ENCODE assay signal across 9 cellular contexts in the genomic region with DNA sequence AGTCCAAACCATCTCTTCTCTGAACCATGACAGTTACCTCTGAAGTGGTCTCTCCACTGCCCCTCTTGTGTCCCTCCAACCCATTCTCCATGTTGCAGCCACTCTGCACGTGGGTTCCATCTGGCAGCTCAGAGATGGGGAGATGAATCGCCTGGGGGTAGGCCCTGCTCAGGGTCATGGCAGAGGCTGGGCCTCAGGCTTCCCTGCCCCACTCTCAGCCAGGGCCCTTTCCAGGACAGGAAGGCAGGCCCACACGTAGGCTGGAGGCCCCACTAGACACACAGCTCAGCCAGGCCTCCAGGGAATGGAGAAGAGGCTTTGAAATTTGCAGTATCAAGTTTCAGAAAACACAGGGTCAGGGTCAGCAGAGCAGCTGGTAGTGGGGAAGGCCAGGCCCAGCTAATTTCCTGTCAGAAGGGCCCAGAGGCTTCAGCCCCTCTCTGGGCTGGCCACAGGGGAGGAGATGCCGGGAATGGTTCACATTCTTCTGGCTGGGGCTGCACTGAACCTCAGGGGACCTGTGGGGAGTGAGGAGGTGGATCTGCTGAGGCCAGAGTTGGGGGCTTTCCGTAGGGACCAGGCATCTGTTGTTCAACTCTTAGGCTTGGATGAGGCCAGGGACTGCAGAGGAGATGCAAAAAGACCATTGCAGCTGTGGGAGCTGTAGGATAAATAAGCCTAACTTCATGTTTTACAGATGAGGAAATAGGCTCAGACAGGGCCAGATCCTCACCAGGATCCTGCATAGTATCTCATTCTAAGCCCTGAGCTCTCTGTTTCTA.
DNase-seq lines count a peak whose midpoint lies in the region; ATAC-seq and TF ChIP-seq lines count a peak whose summit lies in the region.
"Had no signal": no experiment of that assay in that cellular context is flagged by ENCODE, and none has a peak within 500 bp of the region (broad histone marks: within the 10 kb centered on the region; RNA-seq: fewer than 3 reads in every experiment).

No MANE protein-coding gene starts in this region.

- no peaks in the 10 kb centered on the region for H3K9me3 Mint-ChIP-seq in MCF 10A (ENCODE audit: unreplicated experiment)

- no peak overlapping the region for H3K4me3 Mint-ChIP-seq in MCF 10A (ENCODE audit: unreplicated experiment)

- H3K9me3 ChIP-seq in breast epithelium (no peaks in the 10 kb centered on the region), ascending aorta (no peaks in the 10 kb centered on the region), liver (ENCODE audit: control insufficient read depth in 4 of 4, low read length in 3 of 4) (no peaks in the 10 kb centered on the region)

- no peaks in the 10 kb centered on the region for H3K36me3 ChIP-seq in breast epithelium
- H3K36me3 ChIP-seq in ascending aorta: no peaks in the 10 kb centered on the region
- H3K36me3 ChIP-seq in liver (ENCODE audit: control insufficient read depth in 4 of 4, insufficient read depth in 3 of 4, low read depth in 1 of 4, low read length in 3 of 4): no peaks in the 10 kb centered on the region
- H3K36me3 ChIP-seq: WERI-Rb-1 had no signal

- peaks cover 28% of the 10 kb centered on the region for H3K4me1 Mint-ChIP-seq in MCF 10A (ENCODE audit: insufficient read depth, unreplicated experiment)

- no TSS peak for BruUV-seq in MCF 10A (replicated peaks; lab: Mats Ljungman, UMichigan)

- 81% methylated on average over 5 of the region's 5 CpGs for WGBS in liver

- DNase-seq in breast epithelium (ENCODE audit: low spot score in 2 of 2) (no peak), MCF 10A (ENCODE audit: unreplicated experiment) (no peak), ascending aorta (ENCODE audit: low spot score in 2 of 2) (no peak), germinal center (ENCODE audit: low spot score) (no peak)
- no peak for DNase-seq in stimulated activated CD8-positive, alpha-beta memory T cell treated with anti-CD3 and anti-CD28 coated beads, Interleukin-4, amount 100 ng/mL, for 48 hours
- DNase-seq: WERI-Rb-1 had no signal

- POLR2A ChIA-PET in MCF 10A (lab: Yijun Ruan, JAX): interaction anchor here (0.6 to 1.0 kb wide), 3 partner anchors 11 to 375 kb away, joined by 3 to 4 read pairs (median 3); no protein-coding TSS in a partner anchor

- no peak for TF ChIP-seq RAD21 in liver (IDR thresholded peaks at IDR 0.05)

- no peaks in the 10 kb centered on the region for H3K27me3 ChIP-seq in breast epithelium
- H3K27me3 ChIP-seq in ascending aorta: no peaks in the 10 kb centered on the region
- H3K27me3 ChIP-seq in liver (ENCODE audit: control insufficient read depth in 4 of 4, insufficient read depth in 4 of 4, low read length in 3 of 4): no peaks in the 10 kb centered on the region

- intact Hi-C loops in breast epithelium (cut with DNase I; ENCODE audit: low total_unique reads): no loop called here
- intact Hi-C loops in MCF 10A (cut with micrococcal nuclease): no loop called here
- intact Hi-C loops in ascending aorta (cut with DNase I): no loop called here

- H3K27ac ChIP-seq in breast epithelium: peak overlapping the region; percentile 64 to 87
- H3K27ac ChIP-seq in ascending aorta: peak overlapping the region; percentile 68 to 88
- H3K27ac ChIP-seq in liver (ENCODE audit: low read depth in 1 of 2, low read length in 2 of 2): peak overlapping the region in 1 of 2 donors; percentile 32
- H3K27ac ChIP-seq: WERI-Rb-1 had no signal

- no peak for TF ChIP-seq POLR2A in breast epithelium (IDR thresholded peaks at IDR 0.05)

- TF ChIP-seq CTCF in breast epithelium (IDR thresholded peaks at IDR 0.05) (no peak), MCF 10A (IDR thresholded peaks at IDR 0.05; ENCODE audit: unreplicated experiment) (no peak), ascending aorta (IDR thresholded peaks at IDR 0.05) (no peak), liver (IDR thresholded peaks at IDR 0.05; ENCODE audit: low read depth, low read length, missing input control) (no peak)

- ATAC-seq in HG02884 (IDR thresholded peaks at IDR 0.05; ENCODE audit: unreplicated experiment) (no peak), GM21390 (IDR thresholded peaks at IDR 0.05; ENCODE audit: unreplicated experiment) (no peak)

- no peaks in the 10 kb centered on the region for H3K27me3 Mint-ChIP-seq in MCF 10A (ENCODE audit: insufficient read depth, unreplicated experiment)

- CTCF ChIA-PET in MCF 10A (lab: Yijun Ruan, JAX): interaction anchor here (0.6 to 1.2 kb wide), 5 partner anchors 13 to 559 kb away, joined by 3 to 4 read pairs (median 3); no protein-coding TSS in a partner anchor

- no peak overlapping the region for H3K27ac Mint-ChIP-seq in MCF 10A (ENCODE audit: low read depth, unreplicated experiment)

- H3K4me1 ChIP-seq in breast epithelium: peaks cover 0 to under 1% of the 10 kb centered on the region in 2 donors
- peaks cover 7 to 18% of the 10 kb centered on the region in 2 donors for H3K4me1 ChIP-seq in ascending aorta
- H3K4me1 ChIP-seq in liver (ENCODE audit: control insufficient read depth in 4 of 4, insufficient read depth in 4 of 4, low read length in 3 of 4): no peaks in the 10 kb centered on the region

- no peak overlapping the region for H3K9ac ChIP-seq in liver (ENCODE audit: low read depth in 1 of 2, low read length in 2 of 2)

- H3K36me3 Mint-ChIP-seq in MCF 10A (ENCODE audit: insufficient read depth, unreplicated experiment): peaks cover 18% of the 10 kb centered on the region

- H3K4me3 ChIP-seq in breast epithelium (no peak overlapping the region), ascending aorta (no peak overlapping the region), liver (ENCODE audit: low read depth in 1 of 3, low read length in 3 of 3) (no peak overlapping the region)

TF ChIP-seq in liver, 16 proteins besides CTCF, POLR2A, EP300 and RAD21:
- TF ChIP-seq SP1 (IDR thresholded peaks at IDR 0.05): peak; percentile 39
- TF ChIP-seq YY1 (IDR thresholded peaks at IDR 0.05): no peak
- TF ChIP-seq ATF3 (IDR thresholded peaks at IDR 0.05): no peak
- no peak for TF ChIP-seq HNF4G (IDR thresholded peaks at IDR 0.05)
- TF ChIP-seq NR2F2 (IDR thresholded peaks at IDR 0.05): peak; percentile 91
